In the genomic region with DNA sequence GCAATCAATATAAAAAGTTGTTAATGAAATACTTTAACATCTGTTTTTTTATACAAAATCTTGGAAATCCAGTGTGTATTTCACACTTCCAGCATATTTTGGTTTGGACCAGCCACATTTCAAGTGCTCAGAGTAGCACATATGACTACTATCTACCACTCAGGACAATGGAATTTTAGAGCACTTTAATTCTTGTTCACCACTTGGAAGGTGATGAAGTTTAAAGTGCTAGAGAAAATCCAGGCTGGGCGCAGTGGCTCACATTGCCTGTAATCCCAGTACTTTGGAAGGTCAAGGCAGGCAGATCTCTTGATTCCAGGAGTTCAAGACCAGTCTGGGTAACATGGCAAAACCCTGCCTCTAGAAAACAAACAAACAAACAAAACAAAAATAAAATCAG, we compare ENCODE assay signal across 19 cellular contexts.
"Had no signal": no experiment of that assay in that cellular context is flagged by ENCODE, and none has a peak within 500 bp of the region (broad histone marks: within the 10 kb centered on the region; RNA-seq: fewer than 3 reads in every experiment).

No MANE protein-coding gene starts in this region.

- H3K4me3 ChIP-seq: esophagus muscularis mucosa, pancreas, right lobe of liver, spleen, tibial artery, upper lobe of left lung, uterus had no signal

- H3K9me3 ChIP-seq: esophagus muscularis mucosa, pancreas, right lobe of liver, spleen, tibial artery, upper lobe of left lung, uterus had no signal

- H3K36me3 ChIP-seq: esophagus muscularis mucosa, pancreas, right lobe of liver, spleen, tibial artery, upper lobe of left lung, uterus had no signal

- H3K4me1 ChIP-seq: esophagus muscularis mucosa, foreskin keratinocyte, pancreas, right lobe of liver, tibial artery, upper lobe of left lung, uterus had no signal

- H3K27me3 ChIP-seq: esophagus muscularis mucosa, foreskin keratinocyte, pancreas, right lobe of liver, spleen, tibial artery, upper lobe of left lung, uterus had no signal

- ATAC-seq: effector memory CD8-positive, alpha-beta T cell; foreskin keratinocyte; pancreas; right lobe of liver; stimulated activated memory B cell treated with anti-CD40 and anti-IgM and Interleukin-4, amounts not matched to agents 10 μg/mL and 1 μg/mL and 100 μg/mL, for 72 hours had no signal

- DNase-seq: effector memory CD8-positive, alpha-beta T cell; foreskin keratinocyte; hypothalamus; kidney glomerular epithelial cell; mesendoderm; naive B cell; occipital lobe; pancreas; right lobe of liver; spleen; stimulated activated CD4-positive, alpha-beta T cell treated with anti-CD3 and anti-CD28 coated beads, Interleukin-15, amount 100 ng/mL, for 24 hours; stimulated activated CD4-positive, alpha-beta T cell treated with anti-CD3 and anti-CD28 coated beads, Interleukin-1b, Interleukin-23, amount 100 ng/mL, for 48 hours; stimulated activated CD4-positive, alpha-beta T cell treated with anti-CD3 and anti-CD28 coated beads, Interleukin-4, amount 100 ng/mL, for 24 hours; tibial artery; upper lobe of left lung; uterus had no signal

- H3K27ac ChIP-seq: epithelial cell of prostate, esophagus muscularis mucosa, foreskin keratinocyte, pancreas, right lobe of liver, spleen, tibial artery, upper lobe of left lung, uterus had no signal
